Comparison of ENCODE assay signal across 21 cellular contexts in the genomic region with DNA sequence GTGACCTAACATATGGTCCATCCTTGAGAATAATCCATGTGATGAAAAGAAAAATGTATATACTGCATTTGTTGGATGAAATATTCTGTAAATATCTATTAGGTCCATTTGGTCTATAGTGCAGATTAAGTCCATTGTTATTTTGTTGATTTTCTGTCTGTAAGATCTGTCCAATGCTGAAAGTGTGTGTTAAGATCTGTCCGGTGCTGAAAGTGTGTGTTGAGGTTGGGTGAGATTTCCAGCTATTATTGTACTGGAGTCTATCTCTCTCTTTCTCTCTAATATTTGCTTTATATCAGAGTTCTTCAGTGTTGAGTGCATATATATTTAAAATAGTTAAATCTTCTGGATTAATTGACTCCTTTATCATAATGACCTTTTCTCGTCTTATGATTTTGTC.
DNase-seq lines count a peak whose midpoint lies in the region; ATAC-seq and TF ChIP-seq lines count a peak whose summit lies in the region.
"Had no signal": no experiment of that assay in that cellular context is flagged by ENCODE, and none has a peak within 500 bp of the region (broad histone marks: within the 10 kb centered on the region; RNA-seq: fewer than 3 reads in every experiment).

No MANE protein-coding gene starts in this region.

- no peak for TF ChIP-seq RAD21 in SK-N-SH (IDR thresholded peaks at IDR 0.05; ENCODE audit: low read length)

- no peak overlapping the region for H3K4me3 Mint-ChIP-seq in Calu3 (ENCODE audit: low read depth, unreplicated experiment)
- H3K4me3 Mint-ChIP-seq: B cell, IgD-negative memory B cell had no signal

- no peaks in the 10 kb centered on the region for H3K79me2 ChIP-seq in SK-N-SH (ENCODE audit: insufficient read depth)

- in situ Hi-C loops in astrocyte of the spinal cord (cut with HindIII; ENCODE audit: low sequenced_read_pairs) = no loop called here

- 2% methylated on average over 2 of the region's 2 CpGs for WGBS in SK-N-SH (ENCODE audit: low lambda C conversion rate)
- 87 to 93% (median 92%) methylated on average over 2 of the region's 2 CpGs for WGBS in spleen, 5 donors

- H3K27me3 Mint-ChIP-seq in Calu3 (ENCODE audit: unreplicated experiment) = no peaks in the 10 kb centered on the region
- H3K27me3 Mint-ChIP-seq: B cell, IgD-negative memory B cell had no signal

- no peak overlapping the region for H3K4me3 ChIP-seq in SK-N-SH (ENCODE audit: low read depth in 2 of 2, low read length in 1 of 2)
- no peak overlapping the region for H3K4me3 ChIP-seq in astrocyte of the spinal cord (ENCODE audit: low read depth, low read length)
- H3K4me3 ChIP-seq in spleen = no peak overlapping the region
- H3K4me3 ChIP-seq: HAP-1 had no signal

- H3K27ac ChIP-seq in SK-N-SH (ENCODE audit: low read depth in 2 of 2, low read length in 1 of 2) = no peak overlapping the region
- no peak overlapping the region for H3K27ac ChIP-seq in spleen
- H3K27ac ChIP-seq: 22Rv1, RWPE1 had no signal

- no peak for TF ChIP-seq EP300 in SK-N-SH (IDR thresholded peaks at IDR 0.05; ENCODE audit: borderline replicate concordance in 1 of 2, low read depth in 1 of 2, low read length in 1 of 2)

- CTCF ChIA-PET in SK-N-SH (lab: Yijun Ruan, JAX) = no interaction called here
- CTCF ChIA-PET in Calu3 (lab: Charles Lee) = no interaction called here

- H3K27me3 ChIP-seq in SK-N-SH (ENCODE audit: insufficient read depth) (no peaks in the 10 kb centered on the region), spleen (replicated peaks in 1 of 7) (no peaks in the 10 kb centered on the region)

- H3K9me2 ChIP-seq in SK-N-SH = no peaks in the 10 kb centered on the region

- no peak for TF ChIP-seq POLR2A in spleen (IDR thresholded peaks at IDR 0.05)

- H2AFZ ChIP-seq in SK-N-SH (ENCODE audit: low read depth) = no peak overlapping the region

- no peaks in the 10 kb centered on the region for H3K36me3 Mint-ChIP-seq in Calu3 (ENCODE audit: insufficient read depth, unreplicated experiment)
- H3K36me3 Mint-ChIP-seq: IgD-negative memory B cell had no signal

- H3F3A ChIP-seq in SK-N-SH (replicated peaks; ENCODE audit: insufficient read depth) = no peaks in the 10 kb centered on the region

- H3K4me1 ChIP-seq in SK-N-SH (ENCODE audit: control insufficient read depth in 1 of 2, insufficient read depth in 2 of 2, low read depth in 1 of 2, low read length in 1 of 2) (no peaks in the 10 kb centered on the region), spleen (no peaks in the 10 kb centered on the region)
- H3K4me1 ChIP-seq: HAP-1 had no signal

- ATAC-seq in SK-N-SH treated with all-trans-retinoic acid at 6 μM for 48 hours = no peak

- BruUV-seq in Calu3 (replicated peaks; lab: Mats Ljungman, UMichigan) = no TSS peak

- no peak for DNase-seq in SK-N-SH
- DNase-seq in astrocyte of the spinal cord (ENCODE audit: low read depth, low spot score) = peak; percentile 5
- DNase-seq in iris pigment epithelial cell (ENCODE audit: low read depth) = peak; percentile 31
- no peak for DNase-seq in Calu3
- no peak for DNase-seq in stimulated activated naive CD4-positive, alpha-beta T cell (lab: John Stamatoyannopoulos, UW)
- DNase-seq in spleen = no peak
- no peak for DNase-seq in DMS53 treated with DMSO at 0.1 percent for 48 hours (lab: John Stamatoyannopoulos, UW; ENCODE audit: unreplicated experiment)
- DNase-seq: DMS 273 treated with DMSO at 0.1 percent for 48 hours, MM.1S, NCI-H1092, NCI-H146, NCI-H2029 treated with DMSO at 0.1 percent for 48 hours, NCI-H2171 treated with DMSO at 0.1 percent for 48 hours, NCI-H446, SIG-M5 had no signal

- H3K9ac ChIP-seq in SK-N-SH = no peak overlapping the region

- H3K27ac Mint-ChIP-seq in Calu3 (ENCODE audit: unreplicated experiment) = no peak overlapping the region
- H3K27ac Mint-ChIP-seq: B cell had no signal

- intact Hi-C loops in Calu3 (cut with micrococcal nuclease; ENCODE audit: unreplicated experiment) (no loop called here), spleen (cut with DNase I; ENCODE audit: low total_unique reads) (no loop called here)

- H3K4me1 Mint-ChIP-seq in Calu3 (ENCODE audit: low read depth, unreplicated experiment) = no peaks in the 10 kb centered on the region
- H3K4me1 Mint-ChIP-seq: B cell, IgD-negative memory B cell had no signal

- peaks cover 12% of the 10 kb centered on the region for H3K9me3 Mint-ChIP-seq in Calu3 (ENCODE audit: low read depth, unreplicated experiment)

- TF ChIP-seq CTCF in SK-N-SH (IDR thresholded peaks at IDR 0.05) = no peak
- no peak for TF ChIP-seq CTCF in astrocyte of the spinal cord (IDR thresholded peaks at IDR 0.05; ENCODE audit: low read depth, low read length)
- no peak for TF ChIP-seq CTCF in Calu3 (IDR thresholded peaks at IDR 0.05; ENCODE audit: unreplicated experiment)
- TF ChIP-seq CTCF in spleen (IDR thresholded peaks at IDR 0.05 in 8 of 11, conservative IDR thresholded peaks at IDR 0.05 in 3 of 11) = no peak

- no peaks in the 10 kb centered on the region for H3K9me3 ChIP-seq in SK-N-SH
- peaks cover 0 to 24% (median 7%) of the 10 kb centered on the region in 8 donors for H3K9me3 ChIP-seq in spleen
- H3K9me3 ChIP-seq: HAP-1 had no signal

- POLR2A ChIA-PET in SK-N-SH (lab: Yijun Ruan, JAX) = no interaction called here

- H4K20me1 ChIP-seq in SK-N-SH (ENCODE audit: insufficient read depth) = no peaks in the 10 kb centered on the region

- H3K36me3 ChIP-seq in SK-N-SH (replicated peaks in 1 of 2; ENCODE audit: control insufficient read depth in 1 of 2, insufficient read depth in 2 of 2, low read length in 1 of 2) (no peaks in the 10 kb centered on the region), spleen (no peaks in the 10 kb centered on the region)
- H3K36me3 ChIP-seq: HAP-1 had no signal

- no peak overlapping the region for H3K4me2 ChIP-seq in SK-N-SH

TF ChIP-seq in SK-N-SH, 30 proteins besides CTCF, POLR2A, EP300 and RAD21:
- no peak for TF ChIP-seq ELF1 (IDR thresholded peaks at IDR 0.05)
- TF ChIP-seq, protein P1, sequence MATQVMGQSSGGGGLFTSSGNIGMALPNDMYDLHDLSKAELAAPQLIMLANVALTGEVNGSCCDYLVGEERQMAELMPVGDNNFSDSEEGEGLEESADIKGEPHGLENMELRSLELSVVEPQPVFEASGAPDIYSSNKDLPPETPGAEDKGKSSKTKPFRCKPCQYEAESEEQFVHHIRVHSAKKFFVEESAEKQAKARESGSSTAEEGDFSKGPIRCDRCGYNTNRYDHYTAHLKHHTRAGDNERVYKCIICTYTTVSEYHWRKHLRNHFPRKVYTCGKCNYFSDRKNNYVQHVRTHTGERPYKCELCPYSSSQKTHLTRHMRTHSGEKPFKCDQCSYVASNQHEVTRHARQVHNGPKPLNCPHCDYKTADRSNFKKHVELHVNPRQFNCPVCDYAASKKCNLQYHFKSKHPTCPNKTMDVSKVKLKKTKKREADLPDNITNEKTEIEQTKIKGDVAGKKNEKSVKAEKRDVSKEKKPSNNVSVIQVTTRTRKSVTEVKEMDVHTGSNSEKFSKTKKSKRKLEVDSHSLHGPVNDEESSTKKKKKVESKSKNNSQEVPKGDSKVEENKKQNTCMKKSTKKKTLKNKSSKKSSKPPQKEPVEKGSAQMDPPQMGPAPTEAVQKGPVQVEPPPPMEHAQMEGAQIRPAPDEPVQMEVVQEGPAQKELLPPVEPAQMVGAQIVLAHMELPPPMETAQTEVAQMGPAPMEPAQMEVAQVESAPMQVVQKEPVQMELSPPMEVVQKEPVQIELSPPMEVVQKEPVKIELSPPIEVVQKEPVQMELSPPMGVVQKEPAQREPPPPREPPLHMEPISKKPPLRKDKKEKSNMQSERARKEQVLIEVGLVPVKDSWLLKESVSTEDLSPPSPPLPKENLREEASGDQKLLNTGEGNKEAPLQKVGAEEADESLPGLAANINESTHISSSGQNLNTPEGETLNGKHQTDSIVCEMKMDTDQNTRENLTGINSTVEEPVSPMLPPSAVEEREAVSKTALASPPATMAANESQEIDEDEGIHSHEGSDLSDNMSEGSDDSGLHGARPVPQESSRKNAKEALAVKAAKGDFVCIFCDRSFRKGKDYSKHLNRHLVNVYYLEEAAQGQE (IDR thresholded peaks at IDR 0.05; ENCODE audit: low read depth, low read length) = peak; percentile 54; the same call in 1 of the 2 replicates
TF ChIP-seq in SK-N-SH: peak in this region for 1.

TF ChIP-seq in SK-N-SH treated with all-trans-retinoic acid at 6 μM for 48 hours, 23 proteins besides CTCF, POLR2A, EP300 and RAD21:
- TF ChIP-seq, protein P2, sequence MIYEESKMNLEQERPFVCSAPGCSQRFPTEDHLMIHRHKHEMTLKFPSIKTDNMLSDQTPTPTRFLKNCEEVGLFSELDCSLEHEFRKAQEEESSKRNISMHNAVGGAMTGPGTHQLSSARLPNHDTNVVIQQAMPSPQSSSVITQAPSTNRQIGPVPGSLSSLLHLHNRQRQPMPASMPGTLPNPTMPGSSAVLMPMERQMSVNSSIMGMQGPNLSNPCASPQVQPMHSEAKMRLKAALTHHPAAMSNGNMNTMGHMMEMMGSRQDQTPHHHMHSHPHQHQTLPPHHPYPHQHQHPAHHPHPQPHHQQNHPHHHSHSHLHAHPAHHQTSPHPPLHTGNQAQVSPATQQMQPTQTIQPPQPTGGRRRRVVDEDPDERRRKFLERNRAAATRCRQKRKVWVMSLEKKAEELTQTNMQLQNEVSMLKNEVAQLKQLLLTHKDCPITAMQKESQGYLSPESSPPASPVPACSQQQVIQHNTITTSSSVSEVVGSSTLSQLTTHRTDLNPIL (CRISPR knock-in tag; IDR thresholded peaks at IDR 0.05; ENCODE audit: low read depth) = no peak
- TF ChIP-seq PPARA (CRISPR knock-in tag; IDR thresholded peaks at IDR 0.05; ENCODE audit: borderline replicate concordance) (no peak), CSDC2 (CRISPR knock-in tag; IDR thresholded peaks at IDR 0.05) (no peak), ZFP30 (CRISPR knock-in tag; IDR thresholded peaks at IDR 0.05) (no peak), ZC3H10 (CRISPR knock-in tag; IDR thresholded peaks at IDR 0.05) (no peak), ISL1 (CRISPR knock-in tag; IDR thresholded peaks at IDR 0.05) (no peak)

Comparison
In these comparisons a context has a peak if more than half of its experiments do, and no peak if none do; other contexts are left out.
1. DNase-seq: peak in astrocyte of the spinal cord (single experiment) and iris pigment epithelial cell (single experiment); none in SK-N-SH (single experiment), Calu3 (single experiment), stimulated activated naive CD4-positive, alpha-beta T cell (0 of 6), spleen (single experiment) and DMS53 treated with DMSO at 0.1 percent for 48 hours (single experiment).